In genomic region chr11:12089473-12089872, GRCh38 we compare ENCODE assay signal across 15 cellular contexts. TPM values are rescaled to one million over a fixed set of nuclear protein-coding genes. Genes with fewer than 3 reads are reported as not detected.
DNase-seq lines count a peak whose midpoint lies in the region; ATAC-seq, FAIRE-seq and TF ChIP-seq lines count a peak whose summit lies in the region.
"Had no signal": no experiment of that assay in that cellular context is flagged by ENCODE, and none has a peak within 500 bp of the region (broad histone marks: within the 10 kb centered on the region; RNA-seq: fewer than 3 reads in every experiment).

No MANE protein-coding gene starts in this region.

- DNase-seq in DMS53 (lab: John Stamatoyannopoulos, UW) (peak; percentile 17), DMS53 treated with DMSO at 0.1 percent for 48 hours (lab: John Stamatoyannopoulos, UW; ENCODE audit: unreplicated experiment) (no peak), IMR-90 (peak; percentile 65), bronchial epithelial cell (ENCODE audit: low read depth) (peak; percentile 83), myocyte (ENCODE audit: low read depth) (peak; percentile 32), cerebellum (ENCODE audit: low spot score) (no peak)
- DNase-seq in activated T-cell treated with anti-CD3 and anti-CD28 coated beads, Interleukin-2, amount 50 U/mL, for 48 hours, result no peak
- DNase-seq: adrenal gland, NCI-H2081 had no signal

- H3K56ac ChIP-seq in IMR-90 (ENCODE audit: extremely low read depth, insufficient read depth, low read length), result no peak overlapping the region

- peak overlapping the region; percentile 22; the same call in 1 of the 2 replicates for H3K18ac ChIP-seq in IMR-90 (ENCODE audit: low read depth, low read length)

- H3K9me3 ChIP-seq in IMR-90 (ENCODE audit: control insufficient read depth, insufficient read depth, low read length), result no peaks in the 10 kb centered on the region
- H3K9me3 ChIP-seq: adrenal gland, tibial nerve had no signal

- 0% methylated on average over 1 of the region's 2 CpGs; no CpG with 5 or more reads in 1 of the 2 experiments for WGBS in IMR-90 (ENCODE audit: extremely low coverage in 2 of 2, insufficient read length in 1 of 2), 2 experiments

- H4K8ac ChIP-seq in IMR-90 (ENCODE audit: low read depth in 2 of 2, low read length in 2 of 2), result peak overlapping the region; percentile 99 to 100

- peaks cover 8 to 55% of the 10 kb centered on the region in 2 experiments; a peak in 3 of 4 replicates for H3K79me1 ChIP-seq in IMR-90 (ENCODE audit: low read depth in 1 of 2, low read length in 2 of 2)

- H3K27ac ChIP-seq in IMR-90 (ENCODE audit: insufficient read depth, low read length), result peak overlapping the region; percentile 44

- H2BK15ac ChIP-seq in IMR-90 (ENCODE audit: low read depth, low read length), result peak overlapping the region; percentile 99; the same call in 2 of the 3 replicates

- no peak for FAIRE-seq in bronchial epithelial cell (lab: Jason Lieb, UNC)
- FAIRE-seq: G401.6, K562 had no signal

- H3K4me2 ChIP-seq in IMR-90 (ENCODE audit: low read depth, low read length), result no peak overlapping the region

- H2AK5ac ChIP-seq in IMR-90 (ENCODE audit: low read depth, low read length), result peak overlapping the region; percentile 100

- TF ChIP-seq CTCF in IMR-90 (conservative IDR thresholded peaks at IDR 0.05; ENCODE audit: low read depth, low read length), result no peak
- no peak for TF ChIP-seq CTCF in bronchial epithelial cell (IDR thresholded peaks at IDR 0.05; ENCODE audit: insufficient read depth, low read length, severe bottlenecking)

- in situ Hi-C loops in IMR-90 (cut with MboI; ENCODE audit: low sequenced_read_pairs), result no loop called here

- H2AK9ac ChIP-seq in IMR-90 (replicated peaks; ENCODE audit: low read depth, low read length, poor library complexity), result peak overlapping the region; percentile 66

- H2BK5ac ChIP-seq in IMR-90 (ENCODE audit: low read depth, low read length, poor library complexity, severe bottlenecking), result peak overlapping the region; percentile 100

- H4K20me1 ChIP-seq in IMR-90 (ENCODE audit: insufficient read depth, low read length), result no peaks in the 10 kb centered on the region

- H3K27me3 ChIP-seq in IMR-90 (ENCODE audit: control insufficient read depth, insufficient read depth, low read length), result no peaks in the 10 kb centered on the region
- H3K27me3 ChIP-seq in bronchial epithelial cell (ENCODE audit: control insufficient read depth, insufficient read depth, low read length), result no peaks in the 10 kb centered on the region
- H3K27me3 ChIP-seq: adrenal gland, tibial nerve had no signal

- H3K4me1 ChIP-seq in IMR-90 (ENCODE audit: control insufficient read depth, insufficient read depth, low read length), result peaks cover 36% of the 10 kb centered on the region

- no TSS peak for BruUV-seq in IMR-90 (replicated peaks; lab: Mats Ljungman, UMichigan)

- POLR2A ChIA-PET in IMR-90 (lab: Charles Lee; ENCODE audit: unreplicated experiment), result no interaction called here

- dilution Hi-C loops in IMR-90 (cut with HindIII; ENCODE audit: low sequenced_read_pairs, unreplicated experiment), result no loop called here

- H2AFZ ChIP-seq in IMR-90 (replicated peaks; ENCODE audit: low read length, poor library complexity), result peak overlapping the region; percentile 53

- peaks cover 38% of the 10 kb centered on the region for H3K9me1 ChIP-seq in IMR-90 (ENCODE audit: insufficient read depth, low read length)

- H4K5ac ChIP-seq in IMR-90 (ENCODE audit: low read depth, low read length), result peak overlapping the region; percentile 78

- H2BK120ac ChIP-seq in IMR-90 (ENCODE audit: low read depth, low read length), result peak overlapping the region; percentile 100

- H2BK20ac ChIP-seq in IMR-90 (ENCODE audit: low read depth, low read length), result peak overlapping the region; percentile 100

- H4K91ac ChIP-seq in IMR-90 (ENCODE audit: insufficient read depth, low read depth, low read length), result peak overlapping the region; percentile 91

- CTCF ChIA-PET in IMR-90 (lab: Yijun Ruan, JAX), result no interaction called here

- H3K36me3 ChIP-seq in IMR-90 (ENCODE audit: control insufficient read depth, insufficient read depth, low read length) (no peaks in the 10 kb centered on the region), bronchial epithelial cell (ENCODE audit: control insufficient read depth, insufficient read depth, low read length) (no peaks in the 10 kb centered on the region)
- H3K36me3 ChIP-seq: adrenal gland, tibial nerve had no signal

- TF ChIP-seq POLR2A in IMR-90 (IDR thresholded peaks at IDR 0.05; ENCODE audit: low read depth, low read length), result no peak

- H3K4me3 ChIP-seq in IMR-90 (ENCODE audit: insufficient read depth, low read depth, low read length) (no peak overlapping the region), bronchial epithelial cell (ENCODE audit: low read depth, low read length) (no peak overlapping the region)
- H3K4me3 ChIP-seq: adrenal gland, K562, tibial nerve had no signal

- peak overlapping the region; percentile 100 for H3K14ac ChIP-seq in IMR-90 (replicated peaks; ENCODE audit: low read depth, low read length)

- ATAC-seq in IMR-90 (ENCODE audit: low read depth) (no peak), HG03097 (IDR thresholded peaks at IDR 0.05; ENCODE audit: low FRiP score, unreplicated experiment) (no peak)
- ATAC-seq: activated CD4-positive, CD25-positive, alpha-beta regulatory T cell treated with anti-CD3 and anti-CD28 coated beads, Interleukin-2, amount 50 U/mL, for 24 hours; K562 had no signal

- H3K9ac ChIP-seq in IMR-90 (ENCODE audit: low read depth, low read length), result 0 out of 2 replicates have a peak overlapping the region, but pooled peaks have one; percentile 5

- peak overlapping the region; percentile 100 for H3K4ac ChIP-seq in IMR-90 (ENCODE audit: low read depth, low read length)

- intact Hi-C loops in IMR-90 (cut with micrococcal nuclease), result loop anchor here (10.0 kb wide), 1 partner anchor 145 kb away; no protein-coding TSS in a partner anchor

- peak overlapping the region; percentile 80 for H3K23ac ChIP-seq in IMR-90 (ENCODE audit: low read depth, low read length)

- no peak for TF ChIP-seq RAD21 in IMR-90 (IDR thresholded peaks at IDR 0.05; ENCODE audit: low read length)

TF ChIP-seq in IMR-90, 13 proteins besides CTCF, POLR2A, EP300 and RAD21:
- TF ChIP-seq NFE2L2 (IDR thresholded peaks at IDR 0.05; ENCODE audit: low read depth, low read length), result no peak

RNA-seq across cellular contexts. Expression of gene MICAL2, which starts 20.9 kb away (rescaled TPM):
- total RNA-seq in IMR-90 (2012; rRNA removed) (285 and 336 TPM in 2 replicates), bronchial epithelial cell (75.0 and 95.9 TPM in 2 replicates), myocyte (14.7 TPM in 2 replicates), cerebellum (20.0 TPM)
- 141 and 170 TPM in 2 replicates for polyA plus RNA-seq in IMR-90 (2012; rRNA removed)
- 63.9 and 84.9 TPM in 2 replicates for polyA plus RNA-seq in IMR-90 (2012; cell fraction: cytosol; rRNA removed)
- 109 and 162 TPM in 2 replicates for polyA plus RNA-seq in IMR-90 (2012; cell fraction: nucleus; rRNA removed; ENCODE audit: low replicate concordance)
- polyA plus RNA-seq in myocyte (2012), result 179 TPM
- total RNA-seq: OCI-LY7 had no signal

Comparison
In these comparisons a context has a peak if more than half of its experiments do, and no peak if none do; other contexts are left out.
1. DNase-seq: peak in DMS53 (single experiment), IMR-90 (single experiment), bronchial epithelial cell (single experiment) and myocyte (single experiment); none in DMS53 treated with DMSO at 0.1 percent for 48 hours (single experiment), cerebellum (single experiment) and activated T-cell treated with anti-CD3 and anti-CD28 coated beads, Interleukin-2, amount 50 U/mL, for 48 hours (0 of 2).